8 cellular contexts compared by ENCODE assay signal in genomic region chr3:39291903-39292329, GRCh38. TPM values are rescaled to one million over a fixed set of nuclear protein-coding genes. Genes with fewer than 3 reads are reported as not detected.
DNase-seq lines count a peak whose midpoint lies in the region; ATAC-seq lines count a peak whose summit lies in the region.

No MANE protein-coding gene starts in this region.

- ATAC-seq in left lobe of liver, result peak; percentile 77
- ATAC-seq in GM19463 (IDR thresholded peaks at IDR 0.05; ENCODE audit: unreplicated experiment), result no peak

- DNase-seq in NCI-H187 (lab: John Stamatoyannopoulos, UW) (peak; percentile 9 to 34), NCI-H187 treated with DMSO at 0.1 percent for 48 hours (lab: John Stamatoyannopoulos, UW) (no peak), NCI-H345 (lab: John Stamatoyannopoulos, UW) (peak; percentile 19), cerebellum (ENCODE audit: low spot score) (peak; percentile 62), left lobe of liver (ENCODE audit: low spot score) (peak; percentile 90)
- DNase-seq in activated CD4-positive, alpha-beta T cell treated with anti-CD3 and anti-CD28 coated beads for 4 hours, result peak; percentile 66 to 76
- peak; percentile 58 to 77 (median 60) for DNase-seq in stimulated activated CD4-positive, alpha-beta T cell treated with anti-CD3 and anti-CD28 coated beads, TNF-alpha, amount 100 ng/mL, for 24 hours (ENCODE audit: low read depth in 3 of 3)

RNA-seq across cellular contexts. Expression of gene CX3CR1, which starts 12.1 kb away (rescaled TPM):
- 7.9 TPM for total RNA-seq in cerebellum
- total RNA-seq in left lobe of liver, result 0.43 TPM

RNA-seq across cellular contexts. Expression of gene CCR8, which starts 37.6 kb away (rescaled TPM):
- total RNA-seq in cerebellum (not detected), left lobe of liver (not detected)
